1 cellular context compared by ENCODE assay signal in genomic region chr15:64095431-64095794, GRCh38.
TF ChIP-seq lines count a peak whose summit lies in the region.

No MANE protein-coding gene starts in this region.

TF ChIP-seq in H1, 55 proteins besides CTCF, POLR2A, EP300 and RAD21:
- no peak for TF ChIP-seq USF2 (IDR thresholded peaks at IDR 0.05; ENCODE audit: low read length)
- TF ChIP-seq ATF3 (IDR thresholded peaks at IDR 0.05; ENCODE audit: insufficient read depth, low read depth, low read length), result no peak
- TF ChIP-seq SRF (IDR thresholded peaks at IDR 0.05; ENCODE audit: low read depth, low read length), result no peak
- TF ChIP-seq GTF2F1 (IDR thresholded peaks at IDR 0.05; ENCODE audit: borderline replicate concordance, low read depth, low read length), result no peak
- TF ChIP-seq CREB1 (IDR thresholded peaks at IDR 0.05), result no peak
- no peak for TF ChIP-seq SP2 (IDR thresholded peaks at IDR 0.05; ENCODE audit: low read length)
- no peak for TF ChIP-seq EZH2 (IDR thresholded peaks at IDR 0.05; ENCODE audit: low read depth, low read length, severe bottlenecking)
